ENCODE assay signal across 22 cellular contexts in genomic region chr7:1603346-1604211, GRCh38. TPM values are rescaled to one million over a fixed set of nuclear protein-coding genes. Genes with fewer than 3 reads are reported as not detected.
"Had no signal": no experiment of that assay in that cellular context is flagged by ENCODE, and none has a peak within 500 bp of the region (broad histone marks: within the 10 kb centered on the region; RNA-seq: fewer than 3 reads in every experiment).

No MANE protein-coding gene starts in this region.

- H3K4me1 Mint-ChIP-seq: activated CD4-positive, alpha-beta memory T cell treated with anti-CD3 and anti-CD28 coated beads, Interleukin-2, amount 10 ng/mL, durations not matched to agents 7 days and 5 days; activated naive CD4-positive, alpha-beta T cell treated with anti-CD3 and anti-CD28 coated beads, Interleukin-2, amount 10 ng/mL, durations not matched to agents 7 days and 5 days had no signal

- H3K36me3 Mint-ChIP-seq: activated naive CD4-positive, alpha-beta T cell treated with anti-CD3 and anti-CD28 coated beads, Interleukin-2, amount 10 ng/mL, durations not matched to agents 7 days and 5 days had no signal

- H3K4me3 ChIP-seq: body of pancreas, cardiac muscle cell, heart left ventricle, lower lobe of right lung, mucosa of descending colon, upper lobe of left lung had no signal

- H3K36me3 ChIP-seq: cardiac muscle cell, heart left ventricle, lower lobe of right lung, upper lobe of left lung had no signal

- H3K27me3 Mint-ChIP-seq: activated CD4-positive, alpha-beta memory T cell treated with anti-CD3 and anti-CD28 coated beads, Interleukin-2, amount 10 ng/mL, durations not matched to agents 7 days and 5 days had no signal

- ATAC-seq: activated T-cell treated with anti-CD3 and anti-CD28 coated beads, Interleukin-2, amount 50 U/mL, for 72 hours; body of pancreas; heart left ventricle; left colon; lower lobe of right lung; mucosa of descending colon; stimulated activated naive CD8-positive, alpha-beta T cell treated with anti-CD3 and anti-CD28 coated beads, Interleukin-15, Interleukin-2, amounts not matched to agents 100 U/mL and 50 U/mL, for 24 hours; T-helper 17 cell had no signal

- H3K27me3 ChIP-seq: cardiac muscle cell, upper lobe of left lung had no signal

- H3K4me3 Mint-ChIP-seq: activated CD4-positive, alpha-beta memory T cell treated with anti-CD3 and anti-CD28 coated beads, Interleukin-2, amount 10 ng/mL, durations not matched to agents 7 days and 5 days; activated naive CD4-positive, alpha-beta T cell treated with anti-CD3 and anti-CD28 coated beads, Interleukin-2, amount 10 ng/mL, durations not matched to agents 7 days and 5 days; activated T-cell treated with anti-CD3 and anti-CD28 coated beads, Interleukin-2, amount 50 U/mL, for 72 hours; nephron progenitor cell; T-helper 17 cell had no signal

- H3K27ac Mint-ChIP-seq: activated CD4-positive, alpha-beta memory T cell treated with anti-CD3 and anti-CD28 coated beads, Interleukin-2, amount 10 ng/mL, durations not matched to agents 7 days and 5 days; activated naive CD4-positive, alpha-beta T cell treated with anti-CD3 and anti-CD28 coated beads, Interleukin-2, amount 10 ng/mL, durations not matched to agents 7 days and 5 days; activated T-cell treated with anti-CD3 and anti-CD28 coated beads, Interleukin-2, amount 50 U/mL, for 72 hours; nephron progenitor cell; T-helper 17 cell had no signal

- H3K27ac ChIP-seq: body of pancreas, cardiac muscle cell, heart left ventricle, lower lobe of right lung, upper lobe of left lung had no signal

- FAIRE-seq: endometrium, keratinocyte had no signal

- H3K9me3 Mint-ChIP-seq: nephron progenitor cell had no signal

- H3K9me3 ChIP-seq: body of pancreas, heart left ventricle, lower lobe of right lung, mucosa of descending colon, upper lobe of left lung had no signal

- DNase-seq: activated CD4-positive, alpha-beta memory T cell treated with anti-CD3 and anti-CD28 coated beads, Interleukin-2, amount 10 ng/mL, durations not matched to agents 7 days and 5 days; activated CD4-positive, alpha-beta T cell treated with anti-CD3 and anti-CD28 coated beads for 48 hours; activated CD4-positive, CD25-positive, alpha-beta regulatory T cell; activated effector memory CD4-positive, alpha-beta T cell treated with Interleukin-2 at 50 U/mL for 16 hours; activated naive CD4-positive, alpha-beta T cell treated with anti-CD3 and anti-CD28 coated beads, Interleukin-2, amount 10 ng/mL, durations not matched to agents 7 days and 5 days; activated T-cell treated with anti-CD3 and anti-CD28 coated beads, Interleukin-2, amount 50 U/mL, for 72 hours; anterior cingulate cortex; body of pancreas; left colon; lower lobe of right lung; mesendoderm; mucosa of descending colon; nephron progenitor cell; nucleus accumbens; stimulated activated CD4-positive, alpha-beta T cell treated with anti-CD3 and anti-CD28 coated beads, Interleukin-4, amount 100 ng/mL, for 24 hours; stimulated activated naive CD8-positive, alpha-beta T cell treated with anti-CD3 and anti-CD28 coated beads, Interleukin-15, Interleukin-2, amounts not matched to agents 100 U/mL and 50 U/mL, for 24 hours; T-helper 17 cell had no signal

- H3K4me1 ChIP-seq: body of pancreas, heart left ventricle, lower lobe of right lung, upper lobe of left lung had no signal

RNA-seq across cellular contexts. Expression of gene TMEM184A, which starts 47.6 kb away (rescaled TPM):
- total RNA-seq: activated CD4-positive, alpha-beta memory T cell treated with anti-CD3 and anti-CD28 coated beads, Interleukin-2, amount 10 ng/mL, durations not matched to agents 7 days and 5 days; T-helper 17 cell had no signal
